In the genomic region with DNA sequence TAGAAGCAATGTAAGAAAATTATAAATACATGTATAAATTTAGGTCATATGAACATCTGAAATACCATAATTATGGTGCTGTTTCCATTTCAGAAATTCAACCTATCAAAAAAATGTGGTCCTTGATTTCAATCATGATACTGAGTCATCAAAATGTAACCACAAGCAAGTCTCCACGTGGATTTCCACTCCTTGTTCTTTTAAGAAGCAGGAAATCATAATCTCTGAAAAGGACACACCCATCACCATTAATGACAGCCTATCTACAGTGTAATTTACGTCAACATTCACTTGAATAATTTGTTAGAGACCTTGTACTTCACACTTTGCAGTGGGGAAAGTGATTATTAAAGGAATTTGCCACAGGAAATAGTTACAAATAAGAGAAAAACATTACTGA, we compare ENCODE assay signal across 15 cellular contexts. TPM values are rescaled to one million over a fixed set of nuclear protein-coding genes. Genes with fewer than 3 reads are reported as not detected.
DNase-seq lines count a peak whose midpoint lies in the region; ATAC-seq and TF ChIP-seq lines count a peak whose summit lies in the region.
"Had no signal": no experiment of that assay in that cellular context is flagged by ENCODE, and none has a peak within 500 bp of the region (broad histone marks: within the 10 kb centered on the region; RNA-seq: fewer than 3 reads in every experiment).

No MANE protein-coding gene starts in this region.

- H3K27me3 Mint-ChIP-seq in type B pancreatic cell: no peaks in the 10 kb centered on the region
- H3K27me3 Mint-ChIP-seq: CD4-positive, CD25-positive, alpha-beta regulatory T cell had no signal

- H3K27me3 ChIP-seq in mammary epithelial cell (ENCODE audit: insufficient read depth, low read length): no peaks in the 10 kb centered on the region
- no peaks in the 10 kb centered on the region for H3K27me3 ChIP-seq in right cardiac atrium (ENCODE audit: control insufficient read depth, insufficient read depth)
- H3K27me3 ChIP-seq: neutrophil had no signal

- H3K4me1 Mint-ChIP-seq in type B pancreatic cell (ENCODE audit: unreplicated experiment): no peaks in the 10 kb centered on the region

- peak overlapping the region; percentile 100 for H3K27ac ChIP-seq in mammary epithelial cell (ENCODE audit: insufficient read depth, low read depth, low read length)
- no peak overlapping the region for H3K27ac ChIP-seq in right cardiac atrium (ENCODE audit: low read length)
- H3K27ac ChIP-seq: neutrophil had no signal

- ATAC-seq in left colon (peak; percentile 44), right cardiac atrium (no peak), HG03135 (IDR thresholded peaks at IDR 0.05; ENCODE audit: unreplicated experiment) (no peak), HG03039 (IDR thresholded peaks at IDR 0.05; ENCODE audit: unreplicated experiment) (no peak)
- ATAC-seq: activated T-cell treated with anti-CD3 and anti-CD28 coated beads, Interleukin-2, amount 50 U/mL, for 4 hours had no signal

- peak overlapping the region; percentile 88 for H3K4me2 ChIP-seq in mammary epithelial cell (ENCODE audit: insufficient read depth, low read depth, low read length)

- no peaks in the 10 kb centered on the region for H3K36me3 ChIP-seq in mammary epithelial cell (ENCODE audit: insufficient read depth, low read length)
- H3K36me3 ChIP-seq: neutrophil had no signal

- H3K36me3 Mint-ChIP-seq in type B pancreatic cell: no peaks in the 10 kb centered on the region
- H3K36me3 Mint-ChIP-seq: CD4-positive, CD25-positive, alpha-beta regulatory T cell had no signal

- TF ChIP-seq CTCF in mammary epithelial cell (conservative IDR thresholded peaks at IDR 0.05 in 1 of 2, IDR thresholded peaks at IDR 0.05 in 1 of 2; ENCODE audit: extremely low read depth in 1 of 2, insufficient read depth in 1 of 2, low read depth in 1 of 2, low read length in 2 of 2) (no peak), type B pancreatic cell (conservative IDR thresholded peaks at IDR 0.05) (no peak)

- CTCF ChIA-PET in mammary epithelial cell (lab: Charles Lee; ENCODE audit: low non-redundant PET): no interaction called here

- 0% methylated on average over 2 of the region's 2 CpGs for WGBS in mammary epithelial cell (ENCODE audit: low coverage, missing lambda C conversion rate)
- WGBS in right cardiac atrium: 25% methylated on average over 2 of the region's 2 CpGs

- dilution Hi-C loops in mammary epithelial cell (cut with HindIII; ENCODE audit: low sequenced_read_pairs): no loop called here

- no peaks in the 10 kb centered on the region for H3K79me2 ChIP-seq in mammary epithelial cell (ENCODE audit: insufficient read depth, low read length)

- intact Hi-C loops in mammary epithelial cell (cut with micrococcal nuclease): loop anchor here (1.0 kb wide), 2 partner anchors 18 to 48 kb away; a partner anchor contains a TSS
- intact Hi-C loops in left colon (cut with DNase I, micrococcal nuclease): no loop called here
- intact Hi-C loops in right cardiac atrium (cut with DNase I): no loop called here

- no TSS peak for BruUV-seq in mammary epithelial cell (replicated peaks; lab: Mats Ljungman, UMichigan)

- peak overlapping the region; percentile 32 for H3K9ac ChIP-seq in mammary epithelial cell (ENCODE audit: insufficient read depth, low read length)

- no peak overlapping the region for H3K27ac Mint-ChIP-seq in type B pancreatic cell
- H3K27ac Mint-ChIP-seq: CD4-positive, CD25-positive, alpha-beta regulatory T cell; IgD-negative memory B cell had no signal

- H3K4me3 Mint-ChIP-seq in type B pancreatic cell: no peak overlapping the region
- H3K4me3 Mint-ChIP-seq: activated T-cell treated with anti-CD3 and anti-CD28 coated beads, Interleukin-2, amount 50 U/mL, for 4 hours; CD4-positive, CD25-positive, alpha-beta regulatory T cell; IgD-negative memory B cell had no signal

- H2AFZ ChIP-seq in mammary epithelial cell (ENCODE audit: low read depth, low read length): no peak overlapping the region

- in situ Hi-C loops in mammary epithelial cell (cut with MboI; ENCODE audit: low sequenced_read_pairs in 2 of 2): no loop called here

- no peaks in the 10 kb centered on the region for H3K9me3 Mint-ChIP-seq in type B pancreatic cell
- H3K9me3 Mint-ChIP-seq: activated T-cell treated with anti-CD3 and anti-CD28 coated beads, Interleukin-2, amount 50 U/mL, for 4 hours; IgD-negative memory B cell had no signal

- DNase-seq in ELR (ENCODE audit: low read depth) (peak; percentile 78), NCI-H748 (lab: John Stamatoyannopoulos, UW; ENCODE audit: unreplicated experiment) (peak; percentile 56), mammary epithelial cell (peak; percentile 84), left colon (no peak), right cardiac atrium (no peak), type B pancreatic cell (ENCODE audit: extremely low spot score, unreplicated experiment) (no peak)
- DNase-seq: activated T-cell treated with anti-CD3 and anti-CD28 coated beads, Interleukin-2, amount 50 U/mL, for 4 hours; CD4-positive, CD25-positive, alpha-beta regulatory T cell; effector memory CD4-positive, alpha-beta T cell; hippocampal formation; NCI-H187 treated with DMSO at 0.1 percent for 48 hours had no signal

- peak overlapping the region in 2 of 3 experiments; percentile 5 to 33 for H3K4me3 ChIP-seq in mammary epithelial cell (replicated peaks in 1 of 3; ENCODE audit: insufficient read depth in 1 of 3, low read depth in 2 of 3, low read length in 3 of 3)
- no peak overlapping the region for H3K4me3 ChIP-seq in right cardiac atrium (ENCODE audit: low read length)

- peaks cover 3% of the 10 kb centered on the region for H3K9me3 ChIP-seq in mammary epithelial cell (replicated peaks; ENCODE audit: insufficient read depth, low read length)
- no peaks in the 10 kb centered on the region for H3K9me3 ChIP-seq in right cardiac atrium (ENCODE audit: control insufficient read depth, low read length)
- H3K9me3 ChIP-seq: neutrophil had no signal

- H4K20me1 ChIP-seq in mammary epithelial cell (ENCODE audit: insufficient read depth, low read length): no peaks in the 10 kb centered on the region

- peaks cover 33% of the 10 kb centered on the region for H3K4me1 ChIP-seq in mammary epithelial cell (ENCODE audit: insufficient read depth, low read length)
- H3K4me1 ChIP-seq in right cardiac atrium (ENCODE audit: control insufficient read depth, insufficient read depth, low read length): no peaks in the 10 kb centered on the region

RNA-seq across cellular contexts. Expression of a gene that starts 17.7 kb away (rescaled TPM):
- 100 to 1,000 TPM in 1 of 2 donors, 10 to 100 TPM in 1; 80.2 to 248 TPM for total RNA-seq in mammary epithelial cell
- 18.7 TPM for polyA plus RNA-seq in mammary epithelial cell
- 48.9 TPM for polyA minus RNA-seq in mammary epithelial cell
- total RNA-seq in left colon: 1 to 10 TPM; 1.9 to 4.1 TPM
- 1 to 10 TPM; 4.1 to 7.3 (median 6.7) TPM for total RNA-seq in right cardiac atrium
- 2.1 TPM for polyA plus RNA-seq in right cardiac atrium
- total RNA-seq in type B pancreatic cell (ENCODE audit: low replicate concordance): 6.3 and 13.7 TPM in 2 replicates

Comparison
In these comparisons a context has a peak if more than half of its experiments do, and no peak if none do; other contexts are left out.
1. DNase-seq: peak in ELR (single experiment), NCI-H748 (single experiment) and mammary epithelial cell (single experiment); none in left colon (0 of 2), right cardiac atrium (0 of 3) and type B pancreatic cell (single experiment).